Comparison of ENCODE assay signal across 19 cellular contexts in genomic region chr19:19324059-19324755, GRCh38. TPM values are rescaled to one million over a fixed set of nuclear protein-coding genes. Genes with fewer than 3 reads are reported as not detected.
DNase-seq lines count a peak whose midpoint lies in the region; ATAC-seq and TF ChIP-seq lines count a peak whose summit lies in the region.
"Had no signal": no experiment of that assay in that cellular context is flagged by ENCODE, and none has a peak within 500 bp of the region (broad histone marks: within the 10 kb centered on the region; RNA-seq: fewer than 3 reads in every experiment).

No MANE protein-coding gene starts in this region.

- DNase-seq in NCI-H2171 treated with DMSO at 0.1 percent for 48 hours (lab: John Stamatoyannopoulos, UW), result peak; percentile 6
- no peak for DNase-seq in NCI-H2171 (lab: John Stamatoyannopoulos, UW)
- no peak for DNase-seq in HFFc6
- DNase-seq in neural crest cell (ENCODE audit: low read depth, low spot score), result no peak
- no peak for DNase-seq in COLO829 (ENCODE audit: low spot score)
- no peak for DNase-seq in NCI-H524 treated with DMSO at 0.1 percent for 48 hours (lab: John Stamatoyannopoulos, UW)
- DNase-seq: activated CD4-positive, alpha-beta T cell treated with anti-CD3 and anti-CD28 coated beads, Interleukin-2, amount 50 U/mL, for 1 hour; activated effector memory CD4-positive, alpha-beta T cell treated with anti-CD3 and anti-CD28 coated beads, Interleukin-2, amount 50 U/mL, for 16 hours; hippocampal formation; kidney glomerular epithelial cell; NCI-H1417 treated with DMSO at 0.1 percent for 48 hours; NCI-H2227 treated with DMSO at 0.1 percent for 48 hours; retina; SJCRH30; stimulated activated CD4-positive, alpha-beta T cell treated with anti-CD3 and anti-CD28 coated beads, Interleukin-1b, Interleukin-23, amount 100 ng/mL, for 48 hours; T1000 had no signal

- H3K27me3 Mint-ChIP-seq in HFFc6 (ENCODE audit: insufficient read depth) (no peaks in the 10 kb centered on the region; the same call in 1 of the 2 replicates), brain (peaks cover 12% of the 10 kb centered on the region), neural crest cell (ENCODE audit: low read depth) (no peaks in the 10 kb centered on the region)

- ATAC-seq in GM19023 (IDR thresholded peaks at IDR 0.05; ENCODE audit: unreplicated experiment), result no peak
- ATAC-seq: GM23338 had no signal

- no peak for TF ChIP-seq CTCF in HFFc6 (IDR thresholded peaks at IDR 0.05)
- TF ChIP-seq CTCF in brain (conservative IDR thresholded peaks at IDR 0.05), result no peak
- no peak for TF ChIP-seq CTCF in neural crest cell (conservative IDR thresholded peaks at IDR 0.05)

- H3K27ac Mint-ChIP-seq in HFFc6 (peak overlapping the region; percentile 12), brain (peak overlapping the region in 4 of 5 experiments; percentile 2 to 14 (median 6)), neural crest cell (ENCODE audit: unreplicated experiment) (no peak overlapping the region)
- H3K27ac Mint-ChIP-seq: GM23338 had no signal

- peaks cover 45% of the 10 kb centered on the region for H3K4me1 Mint-ChIP-seq in HFFc6 (ENCODE audit: low read depth)
- peaks cover 42% of the 10 kb centered on the region for H3K4me1 Mint-ChIP-seq in brain
- peaks cover 16% of the 10 kb centered on the region for H3K4me1 Mint-ChIP-seq in neural crest cell

- H3K9me3 Mint-ChIP-seq in HFFc6 (no peaks in the 10 kb centered on the region), brain (no peaks in the 10 kb centered on the region), neural crest cell (no peaks in the 10 kb centered on the region)
- H3K9me3 Mint-ChIP-seq: GM23338 had no signal

- H3K36me3 Mint-ChIP-seq in HFFc6 (ENCODE audit: low read depth) (peaks cover 31% of the 10 kb centered on the region), brain (peaks cover 64% of the 10 kb centered on the region), neural crest cell (ENCODE audit: low read depth) (peaks cover 16% of the 10 kb centered on the region)

- no peak overlapping the region for H3K4me3 Mint-ChIP-seq in HFFc6
- H3K4me3 Mint-ChIP-seq in brain, result peak overlapping the region; percentile 4 to 71 (median 40)
- H3K4me3 Mint-ChIP-seq in neural crest cell, result peak overlapping the region; percentile 23
- H3K4me3 Mint-ChIP-seq: GM23338 had no signal

RNA-seq across cellular contexts. Expression of gene MAU2, which starts 3.6 kb away (rescaled TPM):
- total RNA-seq in HFFc6 (2021; fragmentation: NEBNext Ultra II Directional; extraction: Animal tissue kit (Norgen Biotek cat#: 25700)), result 10 to 100 TPM; 24.8 to 33.0 (median 29.4) TPM
- polyA plus RNA-seq in brain (ENCODE audit: insufficient read depth, low read depth, low replicate concordance), result 26.9 TPM
- total RNA-seq in neural crest cell, result 68.8 and 70.8 TPM in 2 replicates

RNA-seq across cellular contexts. Expression of gene SUGP1, which starts 3.9 kb away (rescaled TPM):
- 10 to 100 TPM; 37.7 to 47.0 (median 44.4) TPM for total RNA-seq in HFFc6 (2021; fragmentation: NEBNext Ultra II Directional; extraction: Animal tissue kit (Norgen Biotek cat#: 25700))
- 52.3 TPM for polyA plus RNA-seq in brain (ENCODE audit: insufficient read depth, low read depth, low replicate concordance)
- 89.9 and 101 TPM in 2 replicates for total RNA-seq in neural crest cell

RNA-seq across cellular contexts. Expression of gene TM6SF2, which starts 51.1 kb away (rescaled TPM):
- under 1 TPM in 3 of 6 experiments, not detected in 3; 0.23 to 0.45 (median 0.28) TPM for total RNA-seq in HFFc6 (2021; fragmentation: NEBNext Ultra II Directional; extraction: Animal tissue kit (Norgen Biotek cat#: 25700))
- polyA plus RNA-seq in brain (ENCODE audit: insufficient read depth, low read depth, low replicate concordance), result 0.51 TPM
- total RNA-seq in neural crest cell, result 5.5 and 5.7 TPM in 2 replicates
- total RNA-seq: SJCRH30 had no signal
